Comparison of ENCODE assay signal across 20 cellular contexts in the genomic region with DNA sequence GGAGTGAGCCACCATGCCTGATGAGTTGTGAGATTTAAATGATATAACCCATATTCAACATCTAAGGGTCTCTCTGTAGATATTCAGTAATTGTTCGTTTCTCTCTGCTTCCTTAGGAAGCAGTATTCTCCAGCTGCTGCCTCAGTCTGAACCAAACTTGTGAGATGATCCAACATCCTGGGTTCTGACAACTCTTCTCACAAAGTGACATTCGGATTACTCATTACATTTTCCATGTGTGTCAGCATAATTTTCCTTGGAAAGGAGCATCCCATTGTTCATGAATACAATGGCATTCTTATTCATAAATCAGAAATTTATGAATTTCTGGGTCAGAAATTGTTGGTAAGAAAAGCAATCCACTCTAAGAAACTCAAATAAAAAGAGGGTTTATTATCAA.
"Had no signal": no experiment of that assay in that cellular context is flagged by ENCODE, and none has a peak within 500 bp of the region (broad histone marks: within the 10 kb centered on the region; RNA-seq: fewer than 3 reads in every experiment).

No MANE protein-coding gene starts in this region.

- H3K36me3 ChIP-seq: left lung, neutrophil, transverse colon, vagina had no signal

- DNase-seq: activated B cell treated with CpG ODN at 0.5 μM for 24 hours; activated CD4-positive, alpha-beta T cell treated with anti-CD3 and anti-CD28 coated beads for 48 hours; activated CD8-positive, alpha-beta T cell treated with anti-CD3 and anti-CD28 coated beads for 36 hours; activated effector memory CD4-positive, alpha-beta T cell treated with Interleukin-2 at 50 U/mL for 16 hours; activated naive CD4-positive, alpha-beta T cell treated with anti-CD3 and anti-CD28 coated beads, Interleukin-2, amount 50 U/mL, for 16 hours; activated T-cell treated with anti-CD3 and anti-CD28 coated beads, Interleukin-2, amount 50 U/mL, for 4 hours; effector CD4-positive, alpha-beta T cell; left lung; mucosa of descending colon; natural killer cell; stimulated activated CD4-positive, alpha-beta T cell treated with anti-CD3 and anti-CD28 coated beads, Interleukin-4, amount 100 ng/mL, for 24 hours; stimulated activated naive CD4-positive, alpha-beta T cell; substantia nigra; transverse colon had no signal

- H3K27ac ChIP-seq: hepatocyte, left lung, neutrophil, transverse colon, vagina had no signal

- H2AFZ ChIP-seq: hepatocyte had no signal

- H3K9me3 ChIP-seq: left lung, mucosa of descending colon, neutrophil, transverse colon, vagina had no signal

- ATAC-seq: activated CD8-positive, alpha-beta T cell treated with anti-CD3 and anti-CD28 coated beads for 36 hours; activated T-cell treated with anti-CD3 and anti-CD28 coated beads, Interleukin-2, amount 50 U/mL, for 4 hours; left lung; mucosa of descending colon; natural killer cell had no signal

- H3K4me3 ChIP-seq: hepatocyte, left lung, mucosa of descending colon, skin epidermis, transverse colon, vagina had no signal

- H3K4me2 ChIP-seq: hepatocyte had no signal

- H3K79me2 ChIP-seq: hepatocyte had no signal

- H3K27me3 ChIP-seq: hepatocyte, left lung, neutrophil, transverse colon, vagina had no signal

- H3K4me1 ChIP-seq: left lung, transverse colon, vagina had no signal

- FAIRE-seq: colon, keratinocyte had no signal
